8 cellular contexts compared by ENCODE assay signal in genomic region chr1:148333875-148334338, GRCh38.
A peak's percentile ranks its signal among the peaks of the same experiment; 100 is the strongest.
DNase-seq lines count a peak whose midpoint lies in the region; ATAC-seq and TF ChIP-seq lines count a peak whose summit lies in the region.

No MANE protein-coding gene starts in this region.

- 7 to 10% methylated on average over 18 of the region's 18 CpGs for WGBS in esophagus, 2 donors

- DNase-seq in GM12864 (ENCODE audit: low read depth), result no peak
- no peak for DNase-seq in SJCRH30
- DNase-seq in progenitor cell of endocrine pancreas (ENCODE audit: low spot score, unreplicated experiment), result no peak
- DNase-seq in posterior cingulate gyrus, result no peak

- peaks cover 7% of the 10 kb centered on the region for H3K4me1 Mint-ChIP-seq in progenitor cell of endocrine pancreas (ENCODE audit: low read depth)

- peak overlapping the region; percentile 79 for H3K4me3 Mint-ChIP-seq in progenitor cell of endocrine pancreas (ENCODE audit: low read depth)

- no peaks in the 10 kb centered on the region for H3K36me3 ChIP-seq in SJCRH30
- no peaks in the 10 kb centered on the region for H3K36me3 ChIP-seq in esophagus (ENCODE audit: control insufficient read depth in 2 of 2, insufficient read depth in 2 of 2, low read length in 1 of 2)

- no peaks in the 10 kb centered on the region for H3K9me3 Mint-ChIP-seq in progenitor cell of endocrine pancreas (ENCODE audit: low read depth)

- no peak for TF ChIP-seq CTCF in GM12864 (IDR thresholded peaks at IDR 0.05; ENCODE audit: low read depth, low read length, missing control alignments)
- no peak for TF ChIP-seq CTCF in progenitor cell of endocrine pancreas (IDR thresholded peaks at IDR 0.05; ENCODE audit: unreplicated experiment)

- H3K4me3 ChIP-seq in GM12864 (ENCODE audit: low read depth, low read length) (peak overlapping the region; percentile 53), SJCRH30 (peak overlapping the region; percentile 62), esophagus (ENCODE audit: low read depth in 1 of 2, low read length in 2 of 2) (peak overlapping the region; percentile 51 to 62)

- H3K27me3 Mint-ChIP-seq in progenitor cell of endocrine pancreas, result peaks cover 45% of the 10 kb centered on the region

- 0 out of 2 replicates have a peak, but pooled peaks cover 2% of the 10 kb centered on the region for H3K9me3 ChIP-seq in SJCRH30 (replicated peaks)
- no peaks in the 10 kb centered on the region for H3K9me3 ChIP-seq in esophagus (ENCODE audit: control insufficient read depth in 2 of 2, insufficient read depth in 1 of 2, low read depth in 1 of 2, low read length in 1 of 2)

- H3K27me3 ChIP-seq in SJCRH30 (no peaks in the 10 kb centered on the region), esophagus (ENCODE audit: control insufficient read depth in 1 of 2, insufficient read depth in 2 of 2, low read length in 2 of 2) (no peaks in the 10 kb centered on the region)

- ATAC-seq in HG03025 (IDR thresholded peaks at IDR 0.05; ENCODE audit: low FRiP score, unreplicated experiment) (no peak), HG02623 (IDR thresholded peaks at IDR 0.05; ENCODE audit: unreplicated experiment) (no peak), GM19328 (IDR thresholded peaks at IDR 0.05; ENCODE audit: unreplicated experiment) (no peak)

- H3K36me3 Mint-ChIP-seq in progenitor cell of endocrine pancreas (ENCODE audit: insufficient read depth), result no peaks in the 10 kb centered on the region

- no peaks in the 10 kb centered on the region for H3K4me1 ChIP-seq in SJCRH30
- H3K4me1 ChIP-seq in esophagus (ENCODE audit: control insufficient read depth in 2 of 2, insufficient read depth in 2 of 2, low read length in 1 of 2), result no peaks in the 10 kb centered on the region

- intact Hi-C loops in posterior cingulate gyrus (cut with DNase I), result no loop called here

- peak overlapping the region; percentile 94 for H3K27ac ChIP-seq in SJCRH30
- H3K27ac ChIP-seq in esophagus (ENCODE audit: low read depth in 2 of 2, low read length in 1 of 2), result peak overlapping the region; percentile 42 to 97

- peak overlapping the region; percentile 100 for H3K27ac Mint-ChIP-seq in progenitor cell of endocrine pancreas
